1 cellular context compared by ENCODE assay signal in genomic region chr22:35140879-35141745, GRCh38.
TF ChIP-seq lines count a peak whose summit lies in the region.

No MANE protein-coding gene starts in this region.

TF ChIP-seq in GM23338, 12 proteins besides CTCF, POLR2A, EP300 and RAD21 (continued from another document):
- TF ChIP-seq ZNF462 (CRISPR knock-in tag; IDR thresholded peaks at IDR 0.05) (no peak), EZH2phosphoT487 (IDR thresholded peaks at IDR 0.05; ENCODE audit: unreplicated experiment) (no peak), ZNF331 (CRISPR knock-in tag; IDR thresholded peaks at IDR 0.05; ENCODE audit: low read depth) (no peak), ZNF114 (CRISPR knock-in tag; IDR thresholded peaks at IDR 0.05) (no peak), CREB1 (CRISPR knock-in tag; IDR thresholded peaks at IDR 0.05; ENCODE audit: low read depth) (no peak), POLR2AphosphoS5 (IDR thresholded peaks at IDR 0.05; ENCODE audit: low read depth) (no peak)
- TF ChIP-seq, protein P1, sequence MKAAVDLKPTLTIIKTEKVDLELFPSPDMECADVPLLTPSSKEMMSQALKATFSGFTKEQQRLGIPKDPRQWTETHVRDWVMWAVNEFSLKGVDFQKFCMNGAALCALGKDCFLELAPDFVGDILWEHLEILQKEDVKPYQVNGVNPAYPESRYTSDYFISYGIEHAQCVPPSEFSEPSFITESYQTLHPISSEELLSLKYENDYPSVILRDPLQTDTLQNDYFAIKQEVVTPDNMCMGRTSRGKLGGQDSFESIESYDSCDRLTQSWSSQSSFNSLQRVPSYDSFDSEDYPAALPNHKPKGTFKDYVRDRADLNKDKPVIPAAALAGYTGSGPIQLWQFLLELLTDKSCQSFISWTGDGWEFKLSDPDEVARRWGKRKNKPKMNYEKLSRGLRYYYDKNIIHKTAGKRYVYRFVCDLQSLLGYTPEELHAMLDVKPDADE (IDR thresholded peaks at IDR 0.05): no peak
TF ChIP-seq in GM23338: peak in this region for 0.
